ENCODE assay signal across 10 cellular contexts in the genomic region with DNA sequence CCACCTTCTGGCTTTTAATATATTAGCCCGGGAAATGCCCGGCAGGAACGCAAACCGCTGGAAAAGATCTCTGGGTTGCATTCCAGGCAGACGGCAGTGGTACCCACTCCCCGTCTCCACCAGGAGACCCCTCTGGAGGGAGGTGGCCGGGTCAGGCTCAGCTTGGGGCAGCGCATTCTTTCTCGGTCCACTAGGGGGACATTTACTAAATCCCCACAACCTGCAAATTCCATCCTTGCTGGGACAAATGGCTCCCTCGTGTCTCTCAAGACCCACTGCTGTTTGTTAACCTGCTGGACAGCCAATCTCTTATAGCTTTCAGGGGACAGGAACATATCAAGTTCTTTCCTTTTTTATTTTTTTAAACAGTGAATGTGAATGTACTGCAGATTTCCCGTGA. TPM values are rescaled to one million over a fixed set of nuclear protein-coding genes. Genes with fewer than 3 reads are reported as not detected.
DNase-seq lines count a peak whose midpoint lies in the region; ATAC-seq, FAIRE-seq and TF ChIP-seq lines count a peak whose summit lies in the region.
"Had no signal": no experiment of that assay in that cellular context is flagged by ENCODE, and none has a peak within 500 bp of the region (broad histone marks: within the 10 kb centered on the region; RNA-seq: fewer than 3 reads in every experiment).

No MANE protein-coding gene starts in this region.

- no peak overlapping the region for H2AFZ ChIP-seq in HepG2 (ENCODE audit: low read length)

- TF ChIP-seq CTCF in ascending aorta (IDR thresholded peaks at IDR 0.05) (peak; percentile 18 to 36 (median 27)), HepG2 (CRISPR knock-in tag; IDR thresholded peaks at IDR 0.05) (peak; percentile 39)

- 43% methylated on average over 2 of the region's 11 CpGs for WGBS in HepG2 (ENCODE audit: low lambda C conversion rate)

- H3K79me2 ChIP-seq in HepG2 (ENCODE audit: insufficient read depth, low read length): no peaks in the 10 kb centered on the region

- H3K27ac ChIP-seq in ascending aorta: no peak overlapping the region
- H3K27ac ChIP-seq in HepG2 (ENCODE audit: extremely low read length, insufficient read depth, low read length): no peak overlapping the region

- no peaks in the 10 kb centered on the region for H4K20me1 ChIP-seq in HepG2 (ENCODE audit: insufficient read depth, low read length)

- BruUV-seq in HepG2 (replicated peaks; lab: Mats Ljungman, UMichigan): no TSS peak

- in situ Hi-C loops in HepG2 (cut with HindIII; ENCODE audit: extremely low pct_ligation_motif_present, low pct_unique_long_range_greater_than_20kb): no loop called here

- H3K9me3 Mint-ChIP-seq in stimulated activated memory B cell treated with anti-CD40 and anti-IgM and Interleukin-4, amounts not matched to agents 10 μg/mL and 1 μg/mL and 100 μg/mL, for 72 hours: no peaks in the 10 kb centered on the region
- H3K9me3 Mint-ChIP-seq in activated T-helper 1 cell treated with anti-CD3 and anti-CD28 coated beads, Interleukin-12 subunit alpha, Interleukin-12 subunit beta, Interleukin-2, Interleukin-4 antibody, amounts not matched to agents 30 ng/mL and 10 ng/mL and 1 ng/mL, durations not matched to agents 14 hours and 24 hours and 36 hours: no peaks in the 10 kb centered on the region
- H3K9me3 Mint-ChIP-seq: dendritic cell treated with granulocyte-macrophage colony-stimulating factor and Interleukin-4, amounts not matched to agents 40 ng/mL and 50 ng/mL, for 4 days had no signal

- no peak overlapping the region for H3K4me3 Mint-ChIP-seq in stimulated activated memory B cell treated with anti-CD40 and anti-IgM and Interleukin-4, amounts not matched to agents 10 μg/mL and 1 μg/mL and 100 μg/mL, for 72 hours
- no peak overlapping the region for H3K4me3 Mint-ChIP-seq in activated T-helper 1 cell treated with anti-CD3 and anti-CD28 coated beads, Interleukin-12 subunit alpha, Interleukin-12 subunit beta, Interleukin-2, Interleukin-4 antibody, amounts not matched to agents 30 ng/mL and 10 ng/mL and 1 ng/mL, durations not matched to agents 14 hours and 24 hours and 36 hours
- H3K4me3 Mint-ChIP-seq: dendritic cell treated with granulocyte-macrophage colony-stimulating factor and Interleukin-4, amounts not matched to agents 40 ng/mL and 50 ng/mL, for 4 days had no signal

- peak; percentile 22 for DNase-seq in CD1c-positive myeloid dendritic cell (ENCODE audit: extremely low spot score)
- DNase-seq in HCEC 1CT: peak; percentile 15
- DNase-seq in ascending aorta (ENCODE audit: low spot score in 2 of 2): no peak
- peak; percentile 27 for DNase-seq in HepG2 (ENCODE audit: low spot score)
- no peak for DNase-seq in RCC 7860 (ENCODE audit: low spot score)
- no peak for DNase-seq in activated T-helper 1 cell treated with anti-CD3 and anti-CD28 coated beads, Interleukin-12 subunit alpha, Interleukin-12 subunit beta, Interleukin-2, Interleukin-4 antibody, amounts not matched to agents 30 ng/mL and 10 ng/mL and 1 ng/mL, durations not matched to agents 14 hours and 24 hours and 36 hours (ENCODE audit: low spot score)

- no peak for TF ChIP-seq POLR2A in HepG2 (IDR thresholded peaks at IDR 0.05; ENCODE audit: insufficient read depth in 1 of 2, low read depth in 2 of 2, low read length in 2 of 2)

- no peak overlapping the region for H3K4me2 ChIP-seq in HepG2 (ENCODE audit: low read depth, low read length)

- H3K9me3 ChIP-seq in ascending aorta (no peaks in the 10 kb centered on the region), HepG2 (ENCODE audit: low read length) (no peaks in the 10 kb centered on the region)

- peaks cover 29% of the 10 kb centered on the region for H3K4me1 Mint-ChIP-seq in stimulated activated memory B cell treated with anti-CD40 and anti-IgM and Interleukin-4, amounts not matched to agents 10 μg/mL and 1 μg/mL and 100 μg/mL, for 72 hours
- peaks cover 44% of the 10 kb centered on the region for H3K4me1 Mint-ChIP-seq in activated T-helper 1 cell treated with anti-CD3 and anti-CD28 coated beads, Interleukin-12 subunit alpha, Interleukin-12 subunit beta, Interleukin-2, Interleukin-4 antibody, amounts not matched to agents 30 ng/mL and 10 ng/mL and 1 ng/mL, durations not matched to agents 14 hours and 24 hours and 36 hours (ENCODE audit: low read depth)

- no peak overlapping the region for H3K27ac Mint-ChIP-seq in stimulated activated memory B cell treated with anti-CD40 and anti-IgM and Interleukin-4, amounts not matched to agents 10 μg/mL and 1 μg/mL and 100 μg/mL, for 72 hours
- no peak overlapping the region for H3K27ac Mint-ChIP-seq in activated T-helper 1 cell treated with anti-CD3 and anti-CD28 coated beads, Interleukin-12 subunit alpha, Interleukin-12 subunit beta, Interleukin-2, Interleukin-4 antibody, amounts not matched to agents 30 ng/mL and 10 ng/mL and 1 ng/mL, durations not matched to agents 14 hours and 24 hours and 36 hours
- H3K27ac Mint-ChIP-seq: dendritic cell treated with granulocyte-macrophage colony-stimulating factor and Interleukin-4, amounts not matched to agents 40 ng/mL and 50 ng/mL, for 4 days had no signal

- no peak overlapping the region for H3K9ac ChIP-seq in HepG2 (ENCODE audit: insufficient read depth, low read depth, low read length)

- H3K36me3 Mint-ChIP-seq in stimulated activated memory B cell treated with anti-CD40 and anti-IgM and Interleukin-4, amounts not matched to agents 10 μg/mL and 1 μg/mL and 100 μg/mL, for 72 hours: no peaks in the 10 kb centered on the region
- H3K36me3 Mint-ChIP-seq in activated T-helper 1 cell treated with anti-CD3 and anti-CD28 coated beads, Interleukin-12 subunit alpha, Interleukin-12 subunit beta, Interleukin-2, Interleukin-4 antibody, amounts not matched to agents 30 ng/mL and 10 ng/mL and 1 ng/mL, durations not matched to agents 14 hours and 24 hours and 36 hours (ENCODE audit: low read depth): peaks cover 1% of the 10 kb centered on the region

- FAIRE-seq in HepG2 (lab: Jason Lieb, UNC) (no peak), RCC 7860 (lab: Jason Lieb, UNC) (no peak)

- H3K27me3 ChIP-seq in ascending aorta (no peaks in the 10 kb centered on the region), HepG2 (ENCODE audit: control insufficient read depth in 1 of 2, insufficient read depth in 2 of 2, low read length in 2 of 2) (peaks cover 1 to 15% of the 10 kb centered on the region in 2 experiments; a peak in 1 of 5 replicates)

- intact Hi-C loops in ascending aorta (cut with DNase I) (loop anchor here (10.0 kb wide), 1 partner anchor 125 kb away; no protein-coding TSS in a partner anchor), HepG2 (cut with micrococcal nuclease; ENCODE audit: unreplicated experiment) (no loop called here)
- intact Hi-C loops in activated T-helper 1 cell treated with anti-CD3 and anti-CD28 coated beads, Interleukin-12 subunit alpha, Interleukin-12 subunit beta, Interleukin-2, Interleukin-4 antibody, amounts not matched to agents 30 ng/mL and 10 ng/mL and 1 ng/mL, durations not matched to agents 14 hours and 24 hours and 36 hours (cut with micrococcal nuclease): no loop called here

- POLR2A ChIA-PET in HepG2 (lab: Yijun Ruan, JAX): no interaction called here

- CTCF ChIA-PET in HepG2 (lab: Yijun Ruan, JAX; ENCODE audit: low intra/inter-chr PET ratio, low total read pairs): no interaction called here

- TF ChIP-seq RAD21 in HepG2 (CRISPR knock-in tag; IDR thresholded peaks at IDR 0.05): no peak

- H3K36me3 ChIP-seq in ascending aorta: no peaks in the 10 kb centered on the region
- H3K36me3 ChIP-seq in HepG2 (replicated peaks in 1 of 2; ENCODE audit: control insufficient read depth in 1 of 2, insufficient read depth in 2 of 2, low read length in 2 of 2): no peaks in the 10 kb centered on the region

- no peak for TF ChIP-seq EP300 in HepG2 (IDR thresholded peaks at IDR 0.05; ENCODE audit: low read depth in 2 of 2, low read length in 2 of 2)
- no peak for TF ChIP-seq EP300 in HepG2 (CRISPR knock-in tag; IDR thresholded peaks at IDR 0.05; ENCODE audit: borderline replicate concordance)

- ATAC-seq in HepG2 (peak; percentile 84), HG03460 (IDR thresholded peaks at IDR 0.05; ENCODE audit: unreplicated experiment) (no peak)
- ATAC-seq in stimulated activated memory B cell treated with anti-CD40 and anti-IgM and Interleukin-4, amounts not matched to agents 10 μg/mL and 1 μg/mL and 100 μg/mL, for 72 hours: no peak

- H3K4me3 ChIP-seq in ascending aorta (no peak overlapping the region), HepG2 (replicated peaks in 1 of 3; ENCODE audit: insufficient read depth in 1 of 3, low read depth in 2 of 3, low read length in 3 of 3) (no peak overlapping the region)
- H3K4me3 ChIP-seq: skin epidermis had no signal

- H3K27me3 Mint-ChIP-seq in stimulated activated memory B cell treated with anti-CD40 and anti-IgM and Interleukin-4, amounts not matched to agents 10 μg/mL and 1 μg/mL and 100 μg/mL, for 72 hours: no peaks in the 10 kb centered on the region
- peaks cover 2% of the 10 kb centered on the region for H3K27me3 Mint-ChIP-seq in activated T-helper 1 cell treated with anti-CD3 and anti-CD28 coated beads, Interleukin-12 subunit alpha, Interleukin-12 subunit beta, Interleukin-2, Interleukin-4 antibody, amounts not matched to agents 30 ng/mL and 10 ng/mL and 1 ng/mL, durations not matched to agents 14 hours and 24 hours and 36 hours (ENCODE audit: insufficient read depth)

- H3K4me1 ChIP-seq in ascending aorta (peaks cover 0 to 3% of the 10 kb centered on the region in 2 donors), HepG2 (ENCODE audit: insufficient read depth, low read length) (no peaks in the 10 kb centered on the region)

RNA-seq across cellular contexts. Expression of a gene that starts 45.8 kb away (rescaled TPM):
- 0.64 TPM for total RNA-seq in ascending aorta
- total RNA-seq in HepG2 (2016; rRNA removed; fragmentation: Illumina TruSeq; extraction: Trizol): not detected in 2 replicates
- total RNA-seq in HepG2 (2016; cell fraction: cytosol; rRNA removed; fragmentation: Illumina TruSeq; extraction: Trizol; ENCODE audit: low read depth): not detected in 2 replicates
- not detected in 2 replicates for total RNA-seq in HepG2 (2016; cell fraction: insoluble cytoplasmic fraction; rRNA removed; fragmentation: Illumina TruSeq; extraction: Trizol)
- total RNA-seq in HepG2 (2016; cell fraction: membrane; rRNA removed; fragmentation: Illumina TruSeq; extraction: Trizol): not detected in 2 replicates
- total RNA-seq in HepG2 (2016; cell fraction: nucleus; rRNA removed; fragmentation: Illumina TruSeq; extraction: Trizol): not detected in 2 replicates
- 0.04 and 0.05 TPM in 2 replicates for polyA plus RNA-seq in HepG2 (2011; rRNA removed)
- polyA plus RNA-seq in HepG2 (2011; cell fraction: cytosol; rRNA removed): 0.05 and 0.07 TPM in 2 replicates
- 0.12 and 0.40 TPM in 2 replicates for polyA plus RNA-seq in HepG2 (2011; cell fraction: nucleus; rRNA removed)
- 0.13 and 0.21 TPM in 2 replicates for polyA plus RNA-seq in HepG2 (2012)
- not detected in 2 replicates for polyA plus RNA-seq in HepG2 (2016; cell fraction: cytosol; fragmentation: Illumina TruSeq; extraction: Trizol; ENCODE audit: low read depth)
- polyA plus RNA-seq in HepG2 (2016; cell fraction: insoluble cytoplasmic fraction; fragmentation: Illumina TruSeq; extraction: Trizol; ENCODE audit: low read depth): not detected in 2 replicates
- polyA plus RNA-seq in HepG2 (2016; cell fraction: membrane; fragmentation: Illumina TruSeq; extraction: Trizol; ENCODE audit: low read depth): not detected in 2 replicates
- polyA plus RNA-seq in HepG2 (2016; cell fraction: nucleus; fragmentation: Illumina TruSeq; extraction: Trizol; ENCODE audit: insufficient read depth, low read depth): not detected in 2 replicates
- 0.26 TPM in 1 of 2 replicates, not detected in the other for polyA minus RNA-seq in HepG2 (2011; rRNA and poly(A)+ RNA removed; ENCODE audit: low replicate concordance)
- not detected in 2 replicates for polyA minus RNA-seq in HepG2 (2011; cell fraction: cytosol; rRNA and poly(A)+ RNA removed)
- polyA minus RNA-seq in HepG2 (2011; cell fraction: nucleus; rRNA and poly(A)+ RNA removed): 0.13 TPM in 1 of 2 replicates, not detected in the other
- total RNA-seq in activated T-helper 1 cell treated with anti-CD3 and anti-CD28 coated beads, Interleukin-12 subunit alpha, Interleukin-12 subunit beta, Interleukin-2, Interleukin-4 antibody, amounts not matched to agents 30 ng/mL and 10 ng/mL and 1 ng/mL, durations not matched to agents 14 hours and 24 hours and 36 hours: 120 and 128 TPM in 2 replicates

Comparison
In these comparisons a context has a peak if more than half of its experiments do, and no peak if none do; other contexts are left out.
1. DNase-seq: peak in CD1c-positive myeloid dendritic cell (single experiment), HCEC 1CT (single experiment) and HepG2 (single experiment); none in ascending aorta (0 of 2), RCC 7860 (single experiment) and activated T-helper 1 cell treated with anti-CD3 and anti-CD28 coated beads, Interleukin-12 subunit alpha, Interleukin-12 subunit beta, Interleukin-2, Interleukin-4 antibody, amounts not matched to agents 30 ng/mL and 10 ng/mL and 1 ng/mL, durations not matched to agents 14 hours and 24 hours and 36 hours (single experiment).
2. RNA of a gene that starts 45.8 kb away (total RNA-seq): 120 to 128 TPM in activated T-helper 1 cell treated with anti-CD3 and anti-CD28 coated beads, Interleukin-12 subunit alpha, Interleukin-12 subunit beta, Interleukin-2, Interleukin-4 antibody, amounts not matched to agents 30 ng/mL and 10 ng/mL and 1 ng/mL, durations not matched to agents 14 hours and 24 hours and 36 hours; 0.64 TPM in ascending aorta (single experiment) and not detected in HepG2; every median in the first group is over 10 times any median in the second.